ENCODE assay signal across 1 cellular context in genomic region chr10:2120781-2121180, GRCh38.
TF ChIP-seq lines count a peak whose summit lies in the region.

No MANE protein-coding gene starts in this region.

TF ChIP-seq in GM23338, 12 proteins besides CTCF, POLR2A, EP300 and RAD21 (continued from another document):
- TF ChIP-seq CREB1 (CRISPR knock-in tag; IDR thresholded peaks at IDR 0.05; ENCODE audit: low read depth): no peak
- TF ChIP-seq POLR2AphosphoS5 (IDR thresholded peaks at IDR 0.05; ENCODE audit: low read depth): no peak
- TF ChIP-seq, protein P1, sequence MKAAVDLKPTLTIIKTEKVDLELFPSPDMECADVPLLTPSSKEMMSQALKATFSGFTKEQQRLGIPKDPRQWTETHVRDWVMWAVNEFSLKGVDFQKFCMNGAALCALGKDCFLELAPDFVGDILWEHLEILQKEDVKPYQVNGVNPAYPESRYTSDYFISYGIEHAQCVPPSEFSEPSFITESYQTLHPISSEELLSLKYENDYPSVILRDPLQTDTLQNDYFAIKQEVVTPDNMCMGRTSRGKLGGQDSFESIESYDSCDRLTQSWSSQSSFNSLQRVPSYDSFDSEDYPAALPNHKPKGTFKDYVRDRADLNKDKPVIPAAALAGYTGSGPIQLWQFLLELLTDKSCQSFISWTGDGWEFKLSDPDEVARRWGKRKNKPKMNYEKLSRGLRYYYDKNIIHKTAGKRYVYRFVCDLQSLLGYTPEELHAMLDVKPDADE (IDR thresholded peaks at IDR 0.05): no peak
- no peak for TF ChIP-seq REST (IDR thresholded peaks at IDR 0.05; ENCODE audit: unreplicated experiment)
- no peak for TF ChIP-seq JUNB (IDR thresholded peaks at IDR 0.05; ENCODE audit: unreplicated experiment)
- no peak for TF ChIP-seq STAT1 (IDR thresholded peaks at IDR 0.05; ENCODE audit: unreplicated experiment)
- no peak for TF ChIP-seq ZNF331 (CRISPR knock-in tag; IDR thresholded peaks at IDR 0.05; ENCODE audit: low read depth)
- no peak for TF ChIP-seq ZNF114 (CRISPR knock-in tag; IDR thresholded peaks at IDR 0.05)
- TF ChIP-seq NANOG (IDR thresholded peaks at IDR 0.05; ENCODE audit: borderline replicate concordance): no peak
